ENCODE assay signal across 25 cellular contexts in genomic region chr3:69272537-69272936, GRCh38.
"Had no signal": no experiment of that assay in that cellular context is flagged by ENCODE, and none has a peak within 500 bp of the region (broad histone marks: within the 10 kb centered on the region; RNA-seq: fewer than 3 reads in every experiment).

No MANE protein-coding gene starts in this region.

- DNase-seq: colonic mucosa; cortex of kidney; effector CD8-positive, alpha-beta T cell; effector memory CD8-positive, alpha-beta T cell; endodermal cell; erythroblast; esophagus squamous epithelium; foreskin keratinocyte; heart left ventricle; hypothalamus; immature natural killer cell; islet precursor cell; left cardiac atrium; left lung; left ventricle myocardium superior; lower lobe of right lung; mesenchymal stem cell; mucosa of descending colon; naive B cell had no signal

- H3K4me3 ChIP-seq: colonic mucosa, esophagus squamous epithelium, gastroesophageal sphincter, heart left ventricle, hepatocyte, left lung, lower lobe of right lung, mucosa of descending colon had no signal

- H3K4me2 ChIP-seq: hepatocyte had no signal

- ATAC-seq: effector memory CD8-positive, alpha-beta T cell; esophagus mucosa; foreskin keratinocyte; gastroesophageal sphincter; heart left ventricle; left cardiac atrium; left lung; left ventricle myocardium superior; lower lobe of right lung; mucosa of descending colon had no signal

- H3K79me2 ChIP-seq: hepatocyte had no signal

- FAIRE-seq: endometrium, frontal cortex had no signal

- H2AFZ ChIP-seq: hepatocyte had no signal

- H3K27ac ChIP-seq: colonic mucosa, epithelial cell of prostate, esophagus squamous epithelium, foreskin keratinocyte, gastroesophageal sphincter, heart left ventricle, hepatocyte, left lung, lower lobe of right lung had no signal

- H3K36me3 ChIP-seq: colonic mucosa, esophagus squamous epithelium, gastroesophageal sphincter, left lung, lower lobe of right lung had no signal

- H3K27me3 ChIP-seq: colonic mucosa, esophagus squamous epithelium, foreskin keratinocyte, gastroesophageal sphincter, heart left ventricle, hepatocyte, left lung had no signal

- H3K4me1 ChIP-seq: colonic mucosa, gastroesophageal sphincter, lower lobe of right lung had no signal

- H3K9me3 ChIP-seq: colonic mucosa, esophagus squamous epithelium, gastroesophageal sphincter, heart left ventricle, left lung, lower lobe of right lung, mucosa of descending colon had no signal
